2 cellular contexts compared by ENCODE assay signal in the genomic region with DNA sequence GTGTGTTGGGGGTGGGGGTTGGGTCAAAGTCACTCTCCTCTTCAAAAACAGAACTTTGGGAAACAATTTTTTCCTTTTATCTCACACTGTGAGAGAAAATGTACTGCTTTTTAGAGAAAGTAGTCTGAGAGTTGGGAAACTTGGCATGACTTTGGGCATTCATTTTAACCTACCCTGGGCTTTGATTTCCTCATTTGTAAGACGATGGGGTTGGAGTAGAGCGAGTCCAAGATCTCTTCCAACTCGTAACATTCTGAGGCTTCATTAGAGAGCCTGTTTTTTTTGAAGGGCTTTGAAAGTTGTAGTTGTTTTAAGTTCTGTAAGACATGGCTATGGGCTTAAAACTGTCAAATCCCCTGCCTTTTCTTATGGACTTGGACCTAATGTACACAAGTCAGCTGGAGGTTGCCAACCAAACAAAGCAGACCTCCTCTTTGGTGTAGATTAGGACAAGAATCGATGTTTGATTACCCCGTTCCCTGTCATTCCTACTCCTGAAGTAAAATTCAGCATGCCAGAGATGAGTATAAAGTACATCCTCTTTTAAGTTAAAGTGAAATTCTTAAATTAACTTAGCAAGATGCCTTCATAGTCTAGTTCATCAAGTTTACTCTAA.
TF ChIP-seq lines count a peak whose summit lies in the region.

No MANE protein-coding gene starts in this region.

TF ChIP-seq in GM12878, 131 proteins besides CTCF, POLR2A, EP300 and RAD21:
- TF ChIP-seq NFYA (IDR thresholded peaks at IDR 0.05; ENCODE audit: borderline replicate concordance, low read depth, low read length) (no peak), SREBF1 (IDR thresholded peaks at IDR 0.05; ENCODE audit: low read length) (no peak), CBX5 (IDR thresholded peaks at IDR 0.05; ENCODE audit: low read depth) (no peak), MYC (IDR thresholded peaks at IDR 0.05; ENCODE audit: insufficient read depth, insufficient read length, insufficient replicate concordance, low read length, severe bottlenecking) (no peak), IKZF1 (conservative IDR thresholded peaks at IDR 0.05) (no peak), RUNX3 (IDR thresholded peaks at IDR 0.05; ENCODE audit: low read length) (no peak), YBX1 (IDR thresholded peaks at IDR 0.05) (no peak)
- TF ChIP-seq, protein P1, sequence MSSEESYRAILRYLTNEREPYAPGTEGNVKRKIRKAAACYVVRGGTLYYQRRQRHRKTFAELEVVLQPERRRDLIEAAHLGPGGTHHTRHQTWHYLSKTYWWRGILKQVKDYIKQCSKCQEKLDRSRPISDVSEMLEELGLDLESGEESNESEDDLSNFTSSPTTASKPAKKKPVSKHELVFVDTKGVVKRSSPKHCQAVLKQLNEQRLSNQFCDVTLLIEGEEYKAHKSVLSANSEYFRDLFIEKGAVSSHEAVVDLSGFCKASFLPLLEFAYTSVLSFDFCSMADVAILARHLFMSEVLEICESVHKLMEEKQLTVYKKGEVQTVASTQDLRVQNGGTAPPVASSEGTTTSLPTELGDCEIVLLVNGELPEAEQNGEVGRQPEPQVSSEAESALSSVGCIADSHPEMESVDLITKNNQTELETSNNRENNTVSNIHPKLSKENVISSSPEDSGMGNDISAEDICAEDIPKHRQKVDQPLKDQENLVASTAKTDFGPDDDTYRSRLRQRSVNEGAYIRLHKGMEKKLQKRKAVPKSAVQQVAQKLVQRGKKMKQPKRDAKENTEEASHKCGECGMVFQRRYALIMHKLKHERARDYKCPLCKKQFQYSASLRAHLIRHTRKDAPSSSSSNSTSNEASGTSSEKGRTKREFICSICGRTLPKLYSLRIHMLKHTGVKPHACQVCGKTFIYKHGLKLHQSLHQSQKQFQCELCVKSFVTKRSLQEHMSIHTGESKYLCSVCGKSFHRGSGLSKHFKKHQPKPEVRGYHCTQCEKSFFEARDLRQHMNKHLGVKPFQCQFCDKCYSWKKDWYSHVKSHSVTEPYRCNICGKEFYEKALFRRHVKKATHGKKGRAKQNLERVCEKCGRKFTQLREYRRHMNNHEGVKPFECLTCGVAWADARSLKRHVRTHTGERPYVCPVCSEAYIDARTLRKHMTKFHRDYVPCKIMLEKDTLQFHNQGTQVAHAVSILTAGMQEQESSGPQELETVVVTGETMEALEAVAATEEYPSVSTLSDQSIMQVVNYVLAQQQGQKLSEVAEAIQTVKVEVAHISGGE (CRISPR knock-in tag; IDR thresholded peaks at IDR 0.05), result no peak

TF ChIP-seq in liver, 16 proteins besides CTCF, POLR2A, EP300 and RAD21:
- TF ChIP-seq HNF4A (conservative IDR thresholded peaks at IDR 0.05) (peak in 1 of 2 donors; percentile 5), SP1 (IDR thresholded peaks at IDR 0.05) (no peak), TAF1 (conservative IDR thresholded peaks at IDR 0.05) (no peak), HNF4G (IDR thresholded peaks at IDR 0.05) (no peak), NR2F2 (IDR thresholded peaks at IDR 0.05) (no peak), YY1 (IDR thresholded peaks at IDR 0.05) (peak; percentile 29), FOXA1 (IDR thresholded peaks at IDR 0.05) (no peak), JUND (IDR thresholded peaks at IDR 0.05) (no peak)
- TF ChIP-seq, protein P2, sequence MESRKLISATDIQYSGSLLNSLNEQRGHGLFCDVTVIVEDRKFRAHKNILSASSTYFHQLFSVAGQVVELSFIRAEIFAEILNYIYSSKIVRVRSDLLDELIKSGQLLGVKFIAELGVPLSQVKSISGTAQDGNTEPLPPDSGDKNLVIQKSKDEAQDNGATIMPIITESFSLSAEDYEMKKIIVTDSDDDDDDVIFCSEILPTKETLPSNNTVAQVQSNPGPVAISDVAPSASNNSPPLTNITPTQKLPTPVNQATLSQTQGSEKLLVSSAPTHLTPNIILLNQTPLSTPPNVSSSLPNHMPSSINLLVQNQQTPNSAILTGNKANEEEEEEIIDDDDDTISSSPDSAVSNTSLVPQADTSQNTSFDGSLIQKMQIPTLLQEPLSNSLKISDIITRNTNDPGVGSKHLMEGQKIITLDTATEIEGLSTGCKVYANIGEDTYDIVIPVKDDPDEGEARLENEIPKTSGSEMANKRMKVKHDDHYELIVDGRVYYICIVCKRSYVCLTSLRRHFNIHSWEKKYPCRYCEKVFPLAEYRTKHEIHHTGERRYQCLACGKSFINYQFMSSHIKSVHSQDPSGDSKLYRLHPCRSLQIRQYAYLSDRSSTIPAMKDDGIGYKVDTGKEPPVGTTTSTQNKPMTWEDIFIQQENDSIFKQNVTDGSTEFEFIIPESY (IDR thresholded peaks at IDR 0.05), result no peak
TF ChIP-seq in liver: peak in this region for 2.
